In the genomic region with DNA sequence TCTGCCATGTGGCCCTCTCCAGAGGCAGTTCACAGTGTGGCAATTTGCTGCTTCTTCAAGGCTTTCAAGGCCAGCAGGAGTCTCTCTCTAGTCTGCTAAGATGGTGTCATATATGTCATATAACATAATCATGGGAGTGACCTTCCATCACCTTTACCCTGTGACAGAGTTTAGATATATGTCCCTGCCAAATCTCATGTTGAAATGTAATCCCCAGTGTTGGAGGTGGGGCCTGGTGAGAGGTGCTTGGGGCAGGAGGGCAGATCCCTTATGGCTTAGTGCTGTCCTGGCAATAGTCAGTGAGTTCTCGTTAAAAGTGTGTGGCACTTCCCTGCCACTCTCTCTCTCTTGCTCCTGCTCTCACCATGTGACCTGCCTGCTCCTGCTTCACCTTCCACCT, we compare ENCODE assay signal across 26 cellular contexts.
"Had no signal": no experiment of that assay in that cellular context is flagged by ENCODE, and none has a peak within 500 bp of the region (broad histone marks: within the 10 kb centered on the region; RNA-seq: fewer than 3 reads in every experiment).

No MANE protein-coding gene starts in this region.

- H3K36me3 Mint-ChIP-seq: naive thymus-derived CD8-positive, alpha-beta T cell had no signal

- H3K9me3 ChIP-seq: neutrophil, ovary, right atrium auricular region, right lobe of liver, suprapubic skin, thoracic aorta, tibial artery, uterus had no signal

- H3K27ac Mint-ChIP-seq: naive thymus-derived CD8-positive, alpha-beta T cell; nephron; neural progenitor cell; progenitor cell of endocrine pancreas; stimulated activated naive CD8-positive, alpha-beta T cell treated with anti-CD3 and anti-CD28 coated beads, Interleukin-15, Interleukin-2, amounts not matched to agents 100 ng/mL and 50 ng/mL, for 24 hours had no signal

- H3K27ac ChIP-seq: heart right ventricle, hepatocyte, neural progenitor cell, neutrophil, ovary, right atrium auricular region, right lobe of liver, suprapubic skin, thoracic aorta, tibial artery, uterus had no signal

- H3K36me3 ChIP-seq: heart right ventricle, neural progenitor cell, neutrophil, ovary, right atrium auricular region, right lobe of liver, suprapubic skin, thoracic aorta, tibial artery, uterus had no signal

- H3K4me1 Mint-ChIP-seq: naive thymus-derived CD8-positive, alpha-beta T cell had no signal

- H3K4me3 ChIP-seq: heart right ventricle, hepatocyte, lung, neural progenitor cell, ovary, right atrium auricular region, right lobe of liver, suprapubic skin, thoracic aorta, tibial artery, uterus had no signal

- DNase-seq: heart right ventricle; islet precursor cell; midbrain; naive thymus-derived CD8-positive, alpha-beta T cell; occipital lobe; ovary; right lobe of liver; stimulated activated CD4-positive, alpha-beta T cell treated with anti-CD3 and anti-CD28 coated beads, Interleukin-12 subunit alpha, Interleukin-12 subunit beta, amount 100 ng/mL, for 4 hours; stimulated activated CD4-positive, alpha-beta T cell treated with anti-CD3 and anti-CD28 coated beads, Interleukin-15, amount 100 ng/mL, for 24 hours; stimulated activated CD4-positive, alpha-beta T cell treated with anti-CD3 and anti-CD28 coated beads, Interleukin-2, amount 100 ng/mL, for 24 hours; stimulated activated CD4-positive, alpha-beta T cell treated with anti-CD3 and anti-CD28 coated beads, Interleukin-4, amount 100 ng/mL, for 1 hour; stimulated activated naive CD4-positive, alpha-beta T cell; tibial artery; trophoblast cell; uterus had no signal

- H3K9me3 Mint-ChIP-seq: nephron; neural progenitor cell; stimulated activated naive CD8-positive, alpha-beta T cell treated with anti-CD3 and anti-CD28 coated beads, Interleukin-15, Interleukin-2, amounts not matched to agents 100 ng/mL and 50 ng/mL, for 24 hours had no signal

- ATAC-seq: left lobe of liver; naive thymus-derived CD8-positive, alpha-beta T cell; right lobe of liver had no signal

- H3K4me3 Mint-ChIP-seq: naive thymus-derived CD8-positive, alpha-beta T cell; nephron; neural progenitor cell; stimulated activated naive CD8-positive, alpha-beta T cell treated with anti-CD3 and anti-CD28 coated beads, Interleukin-15, Interleukin-2, amounts not matched to agents 100 ng/mL and 50 ng/mL, for 24 hours had no signal

- H3K27me3 Mint-ChIP-seq: progenitor cell of endocrine pancreas had no signal

- H3K27me3 ChIP-seq: heart right ventricle, hepatocyte, neural progenitor cell, neutrophil, ovary, right atrium auricular region, right lobe of liver, suprapubic skin, tibial artery, uterus had no signal

- H3K4me1 ChIP-seq: right lobe of liver, uterus had no signal
